ENCODE assay signal across 1 cellular context in genomic region chr9:95261890-95262289, GRCh38.
TF ChIP-seq lines count a peak whose summit lies in the region.

No MANE protein-coding gene starts in this region.

TF ChIP-seq in K562, 482 proteins besides CTCF, POLR2A, EP300 and RAD21 (continued from another document):
- TF ChIP-seq, protein P1, sequence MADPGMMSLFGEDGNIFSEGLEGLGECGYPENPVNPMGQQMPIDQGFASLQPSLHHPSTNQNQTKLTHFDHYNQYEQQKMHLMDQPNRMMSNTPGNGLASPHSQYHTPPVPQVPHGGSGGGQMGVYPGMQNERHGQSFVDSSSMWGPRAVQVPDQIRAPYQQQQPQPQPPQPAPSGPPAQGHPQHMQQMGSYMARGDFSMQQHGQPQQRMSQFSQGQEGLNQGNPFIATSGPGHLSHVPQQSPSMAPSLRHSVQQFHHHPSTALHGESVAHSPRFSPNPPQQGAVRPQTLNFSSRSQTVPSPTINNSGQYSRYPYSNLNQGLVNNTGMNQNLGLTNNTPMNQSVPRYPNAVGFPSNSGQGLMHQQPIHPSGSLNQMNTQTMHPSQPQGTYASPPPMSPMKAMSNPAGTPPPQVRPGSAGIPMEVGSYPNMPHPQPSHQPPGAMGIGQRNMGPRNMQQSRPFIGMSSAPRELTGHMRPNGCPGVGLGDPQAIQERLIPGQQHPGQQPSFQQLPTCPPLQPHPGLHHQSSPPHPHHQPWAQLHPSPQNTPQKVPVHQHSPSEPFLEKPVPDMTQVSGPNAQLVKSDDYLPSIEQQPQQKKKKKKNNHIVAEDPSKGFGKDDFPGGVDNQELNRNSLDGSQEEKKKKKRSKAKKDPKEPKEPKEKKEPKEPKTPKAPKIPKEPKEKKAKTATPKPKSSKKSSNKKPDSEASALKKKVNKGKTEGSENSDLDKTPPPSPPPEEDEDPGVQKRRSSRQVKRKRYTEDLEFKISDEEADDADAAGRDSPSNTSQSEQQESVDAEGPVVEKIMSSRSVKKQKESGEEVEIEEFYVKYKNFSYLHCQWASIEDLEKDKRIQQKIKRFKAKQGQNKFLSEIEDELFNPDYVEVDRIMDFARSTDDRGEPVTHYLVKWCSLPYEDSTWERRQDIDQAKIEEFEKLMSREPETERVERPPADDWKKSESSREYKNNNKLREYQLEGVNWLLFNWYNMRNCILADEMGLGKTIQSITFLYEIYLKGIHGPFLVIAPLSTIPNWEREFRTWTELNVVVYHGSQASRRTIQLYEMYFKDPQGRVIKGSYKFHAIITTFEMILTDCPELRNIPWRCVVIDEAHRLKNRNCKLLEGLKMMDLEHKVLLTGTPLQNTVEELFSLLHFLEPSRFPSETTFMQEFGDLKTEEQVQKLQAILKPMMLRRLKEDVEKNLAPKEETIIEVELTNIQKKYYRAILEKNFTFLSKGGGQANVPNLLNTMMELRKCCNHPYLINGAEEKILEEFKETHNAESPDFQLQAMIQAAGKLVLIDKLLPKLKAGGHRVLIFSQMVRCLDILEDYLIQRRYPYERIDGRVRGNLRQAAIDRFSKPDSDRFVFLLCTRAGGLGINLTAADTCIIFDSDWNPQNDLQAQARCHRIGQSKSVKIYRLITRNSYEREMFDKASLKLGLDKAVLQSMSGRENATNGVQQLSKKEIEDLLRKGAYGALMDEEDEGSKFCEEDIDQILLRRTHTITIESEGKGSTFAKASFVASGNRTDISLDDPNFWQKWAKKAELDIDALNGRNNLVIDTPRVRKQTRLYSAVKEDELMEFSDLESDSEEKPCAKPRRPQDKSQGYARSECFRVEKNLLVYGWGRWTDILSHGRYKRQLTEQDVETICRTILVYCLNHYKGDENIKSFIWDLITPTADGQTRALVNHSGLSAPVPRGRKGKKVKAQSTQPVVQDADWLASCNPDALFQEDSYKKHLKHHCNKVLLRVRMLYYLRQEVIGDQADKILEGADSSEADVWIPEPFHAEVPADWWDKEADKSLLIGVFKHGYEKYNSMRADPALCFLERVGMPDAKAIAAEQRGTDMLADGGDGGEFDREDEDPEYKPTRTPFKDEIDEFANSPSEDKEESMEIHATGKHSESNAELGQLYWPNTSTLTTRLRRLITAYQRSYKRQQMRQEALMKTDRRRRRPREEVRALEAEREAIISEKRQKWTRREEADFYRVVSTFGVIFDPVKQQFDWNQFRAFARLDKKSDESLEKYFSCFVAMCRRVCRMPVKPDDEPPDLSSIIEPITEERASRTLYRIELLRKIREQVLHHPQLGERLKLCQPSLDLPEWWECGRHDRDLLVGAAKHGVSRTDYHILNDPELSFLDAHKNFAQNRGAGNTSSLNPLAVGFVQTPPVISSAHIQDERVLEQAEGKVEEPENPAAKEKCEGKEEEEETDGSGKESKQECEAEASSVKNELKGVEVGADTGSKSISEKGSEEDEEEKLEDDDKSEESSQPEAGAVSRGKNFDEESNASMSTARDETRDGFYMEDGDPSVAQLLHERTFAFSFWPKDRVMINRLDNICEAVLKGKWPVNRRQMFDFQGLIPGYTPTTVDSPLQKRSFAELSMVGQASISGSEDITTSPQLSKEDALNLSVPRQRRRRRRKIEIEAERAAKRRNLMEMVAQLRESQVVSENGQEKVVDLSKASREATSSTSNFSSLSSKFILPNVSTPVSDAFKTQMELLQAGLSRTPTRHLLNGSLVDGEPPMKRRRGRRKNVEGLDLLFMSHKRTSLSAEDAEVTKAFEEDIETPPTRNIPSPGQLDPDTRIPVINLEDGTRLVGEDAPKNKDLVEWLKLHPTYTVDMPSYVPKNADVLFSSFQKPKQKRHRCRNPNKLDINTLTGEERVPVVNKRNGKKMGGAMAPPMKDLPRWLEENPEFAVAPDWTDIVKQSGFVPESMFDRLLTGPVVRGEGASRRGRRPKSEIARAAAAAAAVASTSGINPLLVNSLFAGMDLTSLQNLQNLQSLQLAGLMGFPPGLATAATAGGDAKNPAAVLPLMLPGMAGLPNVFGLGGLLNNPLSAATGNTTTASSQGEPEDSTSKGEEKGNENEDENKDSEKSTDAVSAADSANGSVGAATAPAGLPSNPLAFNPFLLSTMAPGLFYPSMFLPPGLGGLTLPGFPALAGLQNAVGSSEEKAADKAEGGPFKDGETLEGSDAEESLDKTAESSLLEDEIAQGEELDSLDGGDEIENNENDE (IDR thresholded peaks at IDR 0.05; ENCODE audit: low read depth, low read length) = no peak
- TF ChIP-seq ZBTB8A (IDR thresholded peaks at IDR 0.05; ENCODE audit: partially characterized antibody) (no peak), RCOR1 (IDR thresholded peaks at IDR 0.05; ENCODE audit: borderline replicate concordance in 1 of 2, low read depth in 2 of 2, low read length in 2 of 2) (0 out of 4 replicates have a peak, but pooled peaks of 1 of the 2 experiments have one; percentile 15), BACH1 (tag; IDR thresholded peaks at IDR 0.05) (no peak), MEF2A (IDR thresholded peaks at IDR 0.05; ENCODE audit: control insufficient read depth, low read depth, low read length) (no peak), TSC22D4 (tag; IDR thresholded peaks at IDR 0.05) (no peak), FOSL1 (tag; conservative IDR thresholded peaks at IDR 0.05) (peak; percentile 67), AFF1 (IDR thresholded peaks at IDR 0.05; ENCODE audit: low read depth in 1 of 2, partially characterized antibody in 2 of 2) (no peak), ZNF175 (CRISPR knock-in tag; IDR thresholded peaks at IDR 0.05; ENCODE audit: low read depth) (no peak), ARID1B (IDR thresholded peaks at IDR 0.05) (peak; percentile 45), CHCHD3 (CRISPR knock-in tag; IDR thresholded peaks at IDR 0.05) (no peak), CBFA2T3 (IDR thresholded peaks at IDR 0.05) (peak; percentile 45), JUN (IDR thresholded peaks at IDR 0.05; ENCODE audit: borderline replicate concordance, low read depth, low read length) (0 out of 2 replicates have a peak, but pooled peaks have one; percentile 13), JUN (CRISPR knock-in tag; IDR thresholded peaks at IDR 0.05; ENCODE audit: borderline replicate concordance) (no peak), JUND (IDR thresholded peaks at IDR 0.05; ENCODE audit: borderline replicate concordance, low read depth, low read length) (peak; percentile 59; the same call in 1 of the 2 replicates), JUND (tag; IDR thresholded peaks at IDR 0.05; ENCODE audit: borderline replicate concordance, low read depth, low read length) (peak; percentile 61; the same call in 2 of the 3 replicates)
- TF ChIP-seq, protein P2, sequence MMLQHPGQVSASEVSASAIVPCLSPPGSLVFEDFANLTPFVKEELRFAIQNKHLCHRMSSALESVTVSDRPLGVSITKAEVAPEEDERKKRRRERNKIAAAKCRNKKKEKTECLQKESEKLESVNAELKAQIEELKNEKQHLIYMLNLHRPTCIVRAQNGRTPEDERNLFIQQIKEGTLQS (IDR thresholded peaks at IDR 0.05) = peak; percentile 17; the same call in 1 of the 2 replicates
- TF ChIP-seq, protein P2 (CRISPR knock-in tag; conservative IDR thresholded peaks at IDR 0.05) = no peak
